ENCODE assay signal across 1 cellular context in genomic region chr19:51458051-51458645, GRCh38.
TF ChIP-seq lines count a peak whose summit lies in the region.

Gene SIGLEC8 (minus strand): TSS chr19:51458454. CDS start chr19:51458387, 67 bp downstream.

TF ChIP-seq in HepG2, 621 proteins besides CTCF, POLR2A, EP300 and RAD21:
- TF ChIP-seq TBX2 (CRISPR knock-in tag; IDR thresholded peaks at IDR 0.05; ENCODE audit: borderline replicate concordance) (no peak), ZNF547 (CRISPR knock-in tag; IDR thresholded peaks at IDR 0.05) (no peak)
